In the genomic region with DNA sequence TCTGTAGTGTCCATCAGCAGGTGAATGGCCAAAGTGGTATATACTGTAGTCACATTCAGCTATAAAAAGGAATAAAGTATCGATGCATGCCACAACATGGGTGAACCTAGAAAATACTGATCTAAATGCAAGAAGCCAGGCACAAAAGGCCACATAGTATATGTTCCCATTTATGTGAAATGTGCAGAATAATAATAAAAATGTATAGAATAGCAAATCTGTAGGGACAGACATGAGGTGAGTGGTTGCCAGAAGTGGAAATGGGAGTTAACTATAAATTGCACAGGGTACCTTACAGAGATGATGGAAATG, we compare ENCODE assay signal across 9 cellular contexts. TPM values are rescaled to one million over a fixed set of nuclear protein-coding genes. Genes with fewer than 3 reads are reported as not detected.
A peak's percentile ranks its signal among the peaks of the same experiment; 100 is the strongest.
DNase-seq lines count a peak whose midpoint lies in the region; ATAC-seq and TF ChIP-seq lines count a peak whose summit lies in the region.
"Had no signal": no experiment of that assay in that cellular context is flagged by ENCODE, and none has a peak within 500 bp of the region (broad histone marks: within the 10 kb centered on the region; RNA-seq: fewer than 3 reads in every experiment).

No MANE protein-coding gene starts in this region.

- no peaks in the 10 kb centered on the region for H3K4me1 ChIP-seq in hepatocyte (ENCODE audit: insufficient read depth)
- H3K4me1 ChIP-seq in subcutaneous abdominal adipose tissue (ENCODE audit: control insufficient read depth in 5 of 5, insufficient read depth in 5 of 5, low read length in 5 of 5), result peaks cover 0 to 10% (median 6%) of the 10 kb centered on the region in 5 donors

- peaks cover 74% of the 10 kb centered on the region for H3K36me3 Mint-ChIP-seq in activated CD8-positive, alpha-beta memory T cell treated with anti-CD3 and anti-CD28 coated beads, Interleukin-2, amount 10 ng/mL, durations not matched to agents 7 days and 5 days
- H3K36me3 Mint-ChIP-seq in activated T-helper 1 cell treated with anti-CD3 and anti-CD28 coated beads, Interleukin-12 subunit alpha, Interleukin-12 subunit beta, Interleukin-2, Interleukin-4 antibody, amounts not matched to agents 30 ng/mL and 10 ng/mL and 1 ng/mL, durations not matched to agents 14 hours and 24 hours and 36 hours (ENCODE audit: low read depth), result peaks cover 59% of the 10 kb centered on the region

- no peak overlapping the region for H3K9ac ChIP-seq in subcutaneous abdominal adipose tissue (ENCODE audit: low read length in 5 of 5)

- H3K27ac ChIP-seq in hepatocyte, result peak overlapping the region; percentile 93
- peak overlapping the region; percentile 94 for H3K27ac ChIP-seq in subcutaneous abdominal adipose tissue (ENCODE audit: low read depth, low read length)

- 97% methylated on average over 1 of the region's 1 CpG for WGBS in hepatocyte (ENCODE audit: low lambda C conversion rate, missing lambda C conversion rate)

- no peaks in the 10 kb centered on the region for H3K27me3 Mint-ChIP-seq in activated CD8-positive, alpha-beta memory T cell treated with anti-CD3 and anti-CD28 coated beads, Interleukin-2, amount 10 ng/mL, durations not matched to agents 7 days and 5 days
- H3K27me3 Mint-ChIP-seq in activated T-helper 1 cell treated with anti-CD3 and anti-CD28 coated beads, Interleukin-12 subunit alpha, Interleukin-12 subunit beta, Interleukin-2, Interleukin-4 antibody, amounts not matched to agents 30 ng/mL and 10 ng/mL and 1 ng/mL, durations not matched to agents 14 hours and 24 hours and 36 hours (ENCODE audit: insufficient read depth), result peaks cover 6% of the 10 kb centered on the region

- H3K4me3 Mint-ChIP-seq in activated CD8-positive, alpha-beta memory T cell treated with anti-CD3 and anti-CD28 coated beads, Interleukin-2, amount 10 ng/mL, durations not matched to agents 7 days and 5 days, result peak overlapping the region; percentile 41
- no peak overlapping the region for H3K4me3 Mint-ChIP-seq in activated T-helper 1 cell treated with anti-CD3 and anti-CD28 coated beads, Interleukin-12 subunit alpha, Interleukin-12 subunit beta, Interleukin-2, Interleukin-4 antibody, amounts not matched to agents 30 ng/mL and 10 ng/mL and 1 ng/mL, durations not matched to agents 14 hours and 24 hours and 36 hours

- DNase-seq in activated CD8-positive, alpha-beta memory T cell treated with anti-CD3 and anti-CD28 coated beads, Interleukin-2, amount 10 ng/mL, durations not matched to agents 7 days and 5 days, result no peak
- no peak for DNase-seq in activated CD8-positive, alpha-beta memory T cell treated with anti-CD3 and anti-CD28 coated beads, Interleukin-2, amount 50 U/mL, for 4 hours
- DNase-seq in activated T-helper 1 cell treated with anti-CD3 and anti-CD28 coated beads, Interleukin-12 subunit alpha, Interleukin-12 subunit beta, Interleukin-2, Interleukin-4 antibody, amounts not matched to agents 30 ng/mL and 10 ng/mL and 1 ng/mL, durations not matched to agents 14 hours and 24 hours and 36 hours (ENCODE audit: low spot score), result no peak
- DNase-seq in hepatocyte (ENCODE audit: low spot score), result no peak
- DNase-seq in G401 (ENCODE audit: low spot score), result no peak
- no peak for DNase-seq in D341Med (ENCODE audit: low spot score)
- DNase-seq: NCI-H226 had no signal

- no peak overlapping the region for H3K4me2 ChIP-seq in hepatocyte

- no peak overlapping the region for H2AFZ ChIP-seq in hepatocyte

- H3K27me3 ChIP-seq in hepatocyte (no peaks in the 10 kb centered on the region), subcutaneous abdominal adipose tissue (ENCODE audit: control insufficient read depth in 5 of 5, insufficient read depth in 4 of 5, low read length in 5 of 5) (no peaks in the 10 kb centered on the region)

- H3K36me3 ChIP-seq in hepatocyte (replicated peaks; ENCODE audit: insufficient read depth, low read depth) (no peaks in the 10 kb centered on the region), subcutaneous abdominal adipose tissue (ENCODE audit: control insufficient read depth in 5 of 5, insufficient read depth in 5 of 5, low read length in 5 of 5) (peaks cover 0 to 80% (median 61%) of the 10 kb centered on the region in 5 donors)

- intact Hi-C loops in activated T-helper 1 cell treated with anti-CD3 and anti-CD28 coated beads, Interleukin-12 subunit alpha, Interleukin-12 subunit beta, Interleukin-2, Interleukin-4 antibody, amounts not matched to agents 30 ng/mL and 10 ng/mL and 1 ng/mL, durations not matched to agents 14 hours and 24 hours and 36 hours (cut with micrococcal nuclease), result no loop called here

- H3K9me3 Mint-ChIP-seq in activated CD8-positive, alpha-beta memory T cell treated with anti-CD3 and anti-CD28 coated beads, Interleukin-2, amount 10 ng/mL, durations not matched to agents 7 days and 5 days (ENCODE audit: low read depth), result peaks cover 33% of the 10 kb centered on the region
- peaks cover 14% of the 10 kb centered on the region for H3K9me3 Mint-ChIP-seq in activated T-helper 1 cell treated with anti-CD3 and anti-CD28 coated beads, Interleukin-12 subunit alpha, Interleukin-12 subunit beta, Interleukin-2, Interleukin-4 antibody, amounts not matched to agents 30 ng/mL and 10 ng/mL and 1 ng/mL, durations not matched to agents 14 hours and 24 hours and 36 hours

- H3K9me2 ChIP-seq in hepatocyte (replicated peaks; ENCODE audit: insufficient read depth), result no peaks in the 10 kb centered on the region

- TF ChIP-seq CTCF in hepatocyte (IDR thresholded peaks at IDR 0.05; ENCODE audit: poor library complexity), result no peak

- ATAC-seq in activated CD8-positive, alpha-beta memory T cell treated with anti-CD3 and anti-CD28 coated beads, Interleukin-2, amount 10 ng/mL, durations not matched to agents 7 days and 5 days, result no peak
- no peak for ATAC-seq in GM18511 (IDR thresholded peaks at IDR 0.05; ENCODE audit: unreplicated experiment)

- CTCF ChIA-PET in activated CD8-positive, alpha-beta memory T cell treated with anti-CD3 and anti-CD28 coated beads, Interleukin-2, amount 10 ng/mL, durations not matched to agents 7 days and 5 days (lab: Charles Lee), result interaction anchor here (1.5 kb wide), 1 partner anchor 24 kb away, joined by 3 read pairs; a partner anchor contains a TSS

- H3K9me3 ChIP-seq in hepatocyte (ENCODE audit: low read depth), result no peaks in the 10 kb centered on the region
- peaks cover 0 to 6% (median 0%) of the 10 kb centered on the region in 5 donors for H3K9me3 ChIP-seq in subcutaneous abdominal adipose tissue (ENCODE audit: control insufficient read depth in 5 of 5, low read length in 5 of 5)

- H3K79me2 ChIP-seq in hepatocyte, result no peaks in the 10 kb centered on the region

- no peaks in the 10 kb centered on the region for H4K20me1 ChIP-seq in hepatocyte (ENCODE audit: insufficient read depth, poor library complexity, severe bottlenecking)

- H3K4me3 ChIP-seq in hepatocyte (no peak overlapping the region), subcutaneous abdominal adipose tissue (ENCODE audit: low read depth in 1 of 5, low read length in 5 of 5) (no peak overlapping the region)

- peaks cover 15% of the 10 kb centered on the region for H3K4me1 Mint-ChIP-seq in activated CD8-positive, alpha-beta memory T cell treated with anti-CD3 and anti-CD28 coated beads, Interleukin-2, amount 10 ng/mL, durations not matched to agents 7 days and 5 days
- H3K4me1 Mint-ChIP-seq in activated T-helper 1 cell treated with anti-CD3 and anti-CD28 coated beads, Interleukin-12 subunit alpha, Interleukin-12 subunit beta, Interleukin-2, Interleukin-4 antibody, amounts not matched to agents 30 ng/mL and 10 ng/mL and 1 ng/mL, durations not matched to agents 14 hours and 24 hours and 36 hours (ENCODE audit: low read depth), result peaks cover 10% of the 10 kb centered on the region

- in situ Hi-C loops in G401 (cut with HindIII; ENCODE audit: low sequenced_read_pairs), result no loop called here

- peak overlapping the region; percentile 91 for H3K27ac Mint-ChIP-seq in activated CD8-positive, alpha-beta memory T cell treated with anti-CD3 and anti-CD28 coated beads, Interleukin-2, amount 10 ng/mL, durations not matched to agents 7 days and 5 days
- peak overlapping the region; percentile 79 for H3K27ac Mint-ChIP-seq in activated T-helper 1 cell treated with anti-CD3 and anti-CD28 coated beads, Interleukin-12 subunit alpha, Interleukin-12 subunit beta, Interleukin-2, Interleukin-4 antibody, amounts not matched to agents 30 ng/mL and 10 ng/mL and 1 ng/mL, durations not matched to agents 14 hours and 24 hours and 36 hours

RNA-seq across cellular contexts. Expression of a gene that starts 23.1 kb away (rescaled TPM):
- not detected for total RNA-seq in activated CD8-positive, alpha-beta memory T cell treated with anti-CD3 and anti-CD28 coated beads, Interleukin-2, amount 10 ng/mL, durations not matched to agents 7 days and 5 days
- 0.18 TPM in 1 of 2 replicates, not detected in the other for total RNA-seq in activated T-helper 1 cell treated with anti-CD3 and anti-CD28 coated beads, Interleukin-12 subunit alpha, Interleukin-12 subunit beta, Interleukin-2, Interleukin-4 antibody, amounts not matched to agents 30 ng/mL and 10 ng/mL and 1 ng/mL, durations not matched to agents 14 hours and 24 hours and 36 hours
- total RNA-seq in hepatocyte, result 5.5 and 8.5 TPM in 2 replicates
- polyA plus RNA-seq in hepatocyte, result 18.2 and 21.0 TPM in 2 replicates
- 21.4 and 21.5 TPM in 2 replicates for total RNA-seq in G401 (2014; rRNA removed; shearing (Covaris generic))

RNA-seq across cellular contexts. Expression of a gene that starts 47.6 kb away (rescaled TPM):
- 10 to 100 TPM; 26.7 to 27.7 TPM for total RNA-seq in activated CD8-positive, alpha-beta memory T cell treated with anti-CD3 and anti-CD28 coated beads, Interleukin-2, amount 10 ng/mL, durations not matched to agents 7 days and 5 days
- total RNA-seq in activated T-helper 1 cell treated with anti-CD3 and anti-CD28 coated beads, Interleukin-12 subunit alpha, Interleukin-12 subunit beta, Interleukin-2, Interleukin-4 antibody, amounts not matched to agents 30 ng/mL and 10 ng/mL and 1 ng/mL, durations not matched to agents 14 hours and 24 hours and 36 hours, result 42.5 and 43.9 TPM in 2 replicates
- 61.7 and 69.1 TPM in 2 replicates for total RNA-seq in hepatocyte
- 64.2 and 74.7 TPM in 2 replicates for polyA plus RNA-seq in hepatocyte
- 122 and 167 TPM in 2 replicates for total RNA-seq in G401 (2014; rRNA removed; shearing (Covaris generic))
